In genomic region chr17:44722254-44722653, GRCh38 we compare ENCODE assay signal across 23 cellular contexts. TPM values are rescaled to one million over a fixed set of nuclear protein-coding genes. Genes with fewer than 3 reads are reported as not detected.
"Had no signal": no experiment of that assay in that cellular context is flagged by ENCODE, and none has a peak within 500 bp of the region (broad histone marks: within the 10 kb centered on the region; RNA-seq: fewer than 3 reads in every experiment).

No MANE protein-coding gene starts in this region.

- H3K4me3 ChIP-seq: K562 had no signal

- ATAC-seq: K562 had no signal

- H3K4me3 Mint-ChIP-seq: IgD-negative memory B cell had no signal

- DNase-seq: Kasumi-1, MV-4-11, NCI-H1048, NCI-H1105, NCI-H1417, NCI-H1436 treated with DMSO at 0.1 percent for 48 hours, NCI-H1694, NCI-H1930, NCI-H2081, NCI-H2107, NCI-H2171, NCI-H226, NCI-H446, NCI-H510A, NCI-H524 treated with DMSO at 0.1 percent for 48 hours, NCI-H69, NCI-H774, Right ventricle myocardium superior, RPMI8226 had no signal

- H3K9me3 Mint-ChIP-seq: IgD-negative memory B cell had no signal

- H3K27ac ChIP-seq: HL-60, KMS-11 had no signal

- H3K4me1 Mint-ChIP-seq: IgD-negative memory B cell had no signal

- H3K27me3 Mint-ChIP-seq: IgD-negative memory B cell had no signal

RNA-seq across cellular contexts. Expression of gene ADAM11, which starts 36.5 kb away (rescaled TPM):
- polyA plus RNA-seq: IgD-negative memory B cell had no signal
